1 cellular context compared by ENCODE assay signal in the genomic region with DNA sequence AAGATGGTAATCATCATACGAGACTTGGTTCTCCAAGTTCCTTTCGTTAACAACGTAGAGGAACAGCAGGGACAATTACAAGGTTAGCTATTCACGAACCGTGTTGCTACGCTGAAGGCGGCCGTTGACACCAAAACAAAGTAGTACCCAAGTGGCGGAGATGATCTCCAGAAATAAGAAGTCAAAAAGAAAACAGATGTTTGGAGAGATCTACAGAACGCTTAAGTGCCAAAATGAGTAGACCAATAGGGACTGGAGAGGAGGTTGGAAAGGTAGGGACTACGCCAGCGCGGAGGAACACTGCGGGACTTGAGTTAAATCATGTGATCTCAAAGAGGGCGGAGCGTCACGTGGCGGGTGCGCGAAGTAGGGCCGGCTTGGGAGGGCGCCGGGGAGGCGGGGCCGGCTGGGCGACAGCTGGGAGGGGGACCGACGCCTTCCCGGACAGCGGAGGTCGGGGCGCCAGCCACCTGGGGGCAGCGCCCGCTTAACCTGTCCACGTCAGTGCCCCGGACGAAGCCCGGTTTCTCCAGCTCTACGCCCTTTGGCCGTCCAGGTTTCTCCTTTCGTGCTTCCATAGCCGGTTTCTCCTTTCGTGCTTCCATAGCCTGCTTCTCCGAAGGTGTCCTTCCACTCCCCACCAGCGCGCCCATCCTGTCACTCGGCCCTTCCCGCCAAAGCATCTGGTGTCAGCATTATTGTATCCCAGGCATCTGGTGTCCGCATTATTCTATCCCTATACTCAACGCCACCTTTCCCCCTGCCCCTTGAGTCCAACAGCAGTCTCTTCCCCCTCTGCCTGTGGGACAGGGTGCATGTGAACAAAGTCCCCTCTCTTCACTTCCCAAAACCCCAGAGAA.
A peak's percentile ranks its signal among the peaks of the same experiment; 100 is the strongest.
TF ChIP-seq lines count a peak whose summit lies in the region.

No MANE protein-coding gene starts in this region.

TF ChIP-seq in HepG2, 621 proteins besides CTCF, POLR2A, EP300 and RAD21 (continued from another document):
- TF ChIP-seq SUZ12 (IDR thresholded peaks at IDR 0.05; ENCODE audit: low read depth, low read length) (no peak), ZNF598 (CRISPR knock-in tag; IDR thresholded peaks at IDR 0.05; ENCODE audit: borderline replicate concordance) (no peak), CBX1 (IDR thresholded peaks at IDR 0.05; ENCODE audit: low read depth) (peak; percentile 76), NFE2 (CRISPR knock-in tag; IDR thresholded peaks at IDR 0.05) (no peak), IRX3 (CRISPR knock-in tag; IDR thresholded peaks at IDR 0.05; ENCODE audit: borderline replicate concordance, low read depth) (no peak), HDAC6 (IDR thresholded peaks at IDR 0.05; ENCODE audit: low read depth, low read length) (no peak), JDP2 (CRISPR knock-in tag; IDR thresholded peaks at IDR 0.05; ENCODE audit: borderline replicate concordance) (no peak; the same call in 1 of the 2 replicates), XRCC5 (optimal IDR thresholded peaks at IDR 0.05; ENCODE audit: low read length) (peak; percentile 83), TEAD2 (CRISPR knock-in tag; IDR thresholded peaks at IDR 0.05) (no peak), SNAPC2 (CRISPR knock-in tag; IDR thresholded peaks at IDR 0.05) (no peak), ZNF207 (IDR thresholded peaks at IDR 0.05; ENCODE audit: borderline replicate concordance) (no peak), FOXM1 (CRISPR knock-in tag; IDR thresholded peaks at IDR 0.05) (no peak), NR3C1 (CRISPR knock-in tag; IDR thresholded peaks at IDR 0.05) (no peak), ZNF451 (CRISPR knock-in tag; IDR thresholded peaks at IDR 0.05) (no peak), ZNF530 (CRISPR knock-in tag; IDR thresholded peaks at IDR 0.05; ENCODE audit: low read depth) (no peak), ZNF367 (CRISPR knock-in tag; IDR thresholded peaks at IDR 0.05; ENCODE audit: borderline replicate concordance) (no peak), SIN3A (IDR thresholded peaks at IDR 0.05; ENCODE audit: borderline replicate concordance, low read depth, low read length) (peak; percentile 94), NR2F2 (IDR thresholded peaks at IDR 0.05; ENCODE audit: borderline replicate concordance, low read depth) (no peak), GATA4 (IDR thresholded peaks at IDR 0.05; ENCODE audit: borderline replicate concordance, low read depth) (no peak), ZBTB38 (CRISPR knock-in tag; IDR thresholded peaks at IDR 0.05) (peak; percentile 73; the same call in 1 of the 2 replicates), ZNF788 (CRISPR knock-in tag; IDR thresholded peaks at IDR 0.05; ENCODE audit: borderline replicate concordance) (peak; percentile 66; the same call in 1 of the 2 replicates), MIXL1 (CRISPR knock-in tag; IDR thresholded peaks at IDR 0.05) (peak; percentile 82; the same call in 1 of the 2 replicates), NBN (conservative IDR thresholded peaks at IDR 0.05) (no peak), NONO (IDR thresholded peaks at IDR 0.05) (no peak), NONO (CRISPR knock-in tag; conservative IDR thresholded peaks at IDR 0.05) (peak; percentile 69; the same call in 1 of the 2 replicates), HNRNPUL1 (IDR thresholded peaks at IDR 0.05; ENCODE audit: low read depth, low read length) (no peak), CCDC6 (CRISPR knock-in tag; IDR thresholded peaks at IDR 0.05) (no peak), MTA1 (CRISPR knock-in tag; IDR thresholded peaks at IDR 0.05; ENCODE audit: borderline replicate concordance) (0 out of 2 replicates have a peak, but pooled peaks have one; percentile 28), POLR2AphosphoS2 (IDR thresholded peaks at IDR 0.05; ENCODE audit: low read depth, low read length) (peak; percentile 82), ZNF205 (CRISPR knock-in tag; IDR thresholded peaks at IDR 0.05) (0 out of 2 replicates have a peak, but pooled peaks have one; percentile 63), ZNF75D (CRISPR knock-in tag; IDR thresholded peaks at IDR 0.05; ENCODE audit: borderline replicate concordance) (no peak), POLR2AphosphoS5 (IDR thresholded peaks at IDR 0.05; ENCODE audit: low read depth, low read length) (peak; percentile 84), HES4 (CRISPR knock-in tag; IDR thresholded peaks at IDR 0.05; ENCODE audit: borderline replicate concordance) (0 out of 2 replicates have a peak, but pooled peaks have one; percentile 18), SP2 (CRISPR knock-in tag; IDR thresholded peaks at IDR 0.05) (no peak), YEATS2 (CRISPR knock-in tag; IDR thresholded peaks at IDR 0.05; ENCODE audit: borderline replicate concordance) (peak; percentile 92), KMT2B (CRISPR knock-in tag; IDR thresholded peaks at IDR 0.05) (peak; percentile 50; the same call in 1 of the 2 replicates), ZNF343 (CRISPR knock-in tag; IDR thresholded peaks at IDR 0.05) (no peak)
- TF ChIP-seq, protein P1, sequence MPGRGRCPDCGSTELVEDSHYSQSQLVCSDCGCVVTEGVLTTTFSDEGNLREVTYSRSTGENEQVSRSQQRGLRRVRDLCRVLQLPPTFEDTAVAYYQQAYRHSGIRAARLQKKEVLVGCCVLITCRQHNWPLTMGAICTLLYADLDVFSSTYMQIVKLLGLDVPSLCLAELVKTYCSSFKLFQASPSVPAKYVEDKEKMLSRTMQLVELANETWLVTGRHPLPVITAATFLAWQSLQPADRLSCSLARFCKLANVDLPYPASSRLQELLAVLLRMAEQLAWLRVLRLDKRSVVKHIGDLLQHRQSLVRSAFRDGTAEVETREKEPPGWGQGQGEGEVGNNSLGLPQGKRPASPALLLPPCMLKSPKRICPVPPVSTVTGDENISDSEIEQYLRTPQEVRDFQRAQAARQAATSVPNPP (CRISPR knock-in tag; IDR thresholded peaks at IDR 0.05), result 0 out of 2 replicates have a peak, but pooled peaks have one; percentile 14
- TF ChIP-seq, protein P2, sequence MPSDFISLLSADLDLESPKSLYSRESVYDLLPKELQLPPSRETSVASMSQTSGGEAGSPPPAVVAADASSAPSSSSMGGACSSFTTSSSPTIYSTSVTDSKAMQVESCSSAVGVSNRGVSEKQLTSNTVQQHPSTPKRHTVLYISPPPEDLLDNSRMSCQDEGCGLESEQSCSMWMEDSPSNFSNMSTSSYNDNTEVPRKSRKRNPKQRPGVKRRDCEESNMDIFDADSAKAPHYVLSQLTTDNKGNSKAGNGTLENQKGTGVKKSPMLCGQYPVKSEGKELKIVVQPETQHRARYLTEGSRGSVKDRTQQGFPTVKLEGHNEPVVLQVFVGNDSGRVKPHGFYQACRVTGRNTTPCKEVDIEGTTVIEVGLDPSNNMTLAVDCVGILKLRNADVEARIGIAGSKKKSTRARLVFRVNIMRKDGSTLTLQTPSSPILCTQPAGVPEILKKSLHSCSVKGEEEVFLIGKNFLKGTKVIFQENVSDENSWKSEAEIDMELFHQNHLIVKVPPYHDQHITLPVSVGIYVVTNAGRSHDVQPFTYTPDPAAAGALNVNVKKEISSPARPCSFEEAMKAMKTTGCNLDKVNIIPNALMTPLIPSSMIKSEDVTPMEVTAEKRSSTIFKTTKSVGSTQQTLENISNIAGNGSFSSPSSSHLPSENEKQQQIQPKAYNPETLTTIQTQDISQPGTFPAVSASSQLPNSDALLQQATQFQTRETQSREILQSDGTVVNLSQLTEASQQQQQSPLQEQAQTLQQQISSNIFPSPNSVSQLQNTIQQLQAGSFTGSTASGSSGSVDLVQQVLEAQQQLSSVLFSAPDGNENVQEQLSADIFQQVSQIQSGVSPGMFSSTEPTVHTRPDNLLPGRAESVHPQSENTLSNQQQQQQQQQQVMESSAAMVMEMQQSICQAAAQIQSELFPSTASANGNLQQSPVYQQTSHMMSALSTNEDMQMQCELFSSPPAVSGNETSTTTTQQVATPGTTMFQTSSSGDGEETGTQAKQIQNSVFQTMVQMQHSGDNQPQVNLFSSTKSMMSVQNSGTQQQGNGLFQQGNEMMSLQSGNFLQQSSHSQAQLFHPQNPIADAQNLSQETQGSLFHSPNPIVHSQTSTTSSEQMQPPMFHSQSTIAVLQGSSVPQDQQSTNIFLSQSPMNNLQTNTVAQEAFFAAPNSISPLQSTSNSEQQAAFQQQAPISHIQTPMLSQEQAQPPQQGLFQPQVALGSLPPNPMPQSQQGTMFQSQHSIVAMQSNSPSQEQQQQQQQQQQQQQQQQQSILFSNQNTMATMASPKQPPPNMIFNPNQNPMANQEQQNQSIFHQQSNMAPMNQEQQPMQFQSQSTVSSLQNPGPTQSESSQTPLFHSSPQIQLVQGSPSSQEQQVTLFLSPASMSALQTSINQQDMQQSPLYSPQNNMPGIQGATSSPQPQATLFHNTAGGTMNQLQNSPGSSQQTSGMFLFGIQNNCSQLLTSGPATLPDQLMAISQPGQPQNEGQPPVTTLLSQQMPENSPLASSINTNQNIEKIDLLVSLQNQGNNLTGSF (CRISPR knock-in tag; IDR thresholded peaks at IDR 0.05), result no peak
- TF ChIP-seq, protein P3, sequence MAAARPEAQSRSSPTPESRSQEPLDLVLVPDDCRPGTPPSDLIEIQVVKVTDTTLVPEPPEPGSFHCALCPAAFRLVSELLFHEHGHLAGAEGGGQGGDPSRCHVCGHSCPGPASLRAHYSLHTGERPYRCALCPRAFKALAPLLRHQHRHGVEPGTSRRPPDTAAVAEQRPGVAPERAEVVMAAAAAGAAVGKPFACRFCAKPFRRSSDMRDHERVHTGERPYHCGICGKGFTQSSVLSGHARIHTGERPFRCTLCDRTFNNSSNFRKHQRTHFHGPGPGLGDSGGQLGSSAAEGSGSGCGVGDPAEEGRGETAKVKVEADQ (CRISPR knock-in tag; IDR thresholded peaks at IDR 0.05; ENCODE audit: borderline replicate concordance), result no peak; the same call in 1 of the 2 replicates
- TF ChIP-seq, protein P4, sequence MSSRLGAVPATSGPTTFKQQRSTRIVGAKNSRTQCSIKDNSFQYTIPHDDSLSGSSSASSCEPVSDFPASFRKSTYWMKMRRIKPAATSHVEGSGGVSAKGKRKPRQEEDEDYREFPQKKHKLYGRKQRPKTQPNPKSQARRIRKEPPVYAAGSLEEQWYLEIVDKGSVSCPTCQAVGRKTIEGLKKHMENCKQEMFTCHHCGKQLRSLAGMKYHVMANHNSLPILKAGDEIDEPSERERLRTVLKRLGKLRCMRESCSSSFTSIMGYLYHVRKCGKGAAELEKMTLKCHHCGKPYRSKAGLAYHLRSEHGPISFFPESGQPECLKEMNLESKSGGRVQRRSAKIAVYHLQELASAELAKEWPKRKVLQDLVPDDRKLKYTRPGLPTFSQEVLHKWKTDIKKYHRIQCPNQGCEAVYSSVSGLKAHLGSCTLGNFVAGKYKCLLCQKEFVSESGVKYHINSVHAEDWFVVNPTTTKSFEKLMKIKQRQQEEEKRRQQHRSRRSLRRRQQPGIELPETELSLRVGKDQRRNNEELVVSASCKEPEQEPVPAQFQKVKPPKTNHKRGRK (CRISPR knock-in tag; IDR thresholded peaks at IDR 0.05), result no peak
- TF ChIP-seq, protein P5, sequence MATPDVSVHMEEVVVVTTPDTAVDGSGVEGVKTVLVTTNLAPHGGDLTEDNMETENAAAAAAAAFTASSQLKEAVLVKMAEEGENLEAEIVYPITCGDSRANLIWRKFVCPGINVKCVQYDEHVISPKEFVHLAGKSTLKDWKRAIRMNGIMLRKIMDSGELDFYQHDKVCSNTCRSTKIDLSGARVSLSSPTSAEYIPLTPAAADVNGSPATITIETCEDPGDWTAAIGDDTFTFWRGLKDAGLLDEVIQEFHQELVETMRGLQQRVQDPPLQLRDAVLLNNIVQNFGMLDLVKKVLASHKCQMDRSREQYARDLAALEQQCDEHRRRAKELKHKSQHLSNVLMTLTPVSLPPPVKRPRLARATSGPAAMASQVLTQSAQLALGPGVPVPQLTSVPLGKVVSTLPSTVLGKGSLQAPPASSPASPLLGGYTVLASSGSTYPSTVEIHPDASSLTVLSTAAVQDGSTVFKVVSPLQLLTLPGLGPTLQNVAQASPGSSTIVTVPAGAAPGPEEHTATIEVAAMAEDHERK (CRISPR knock-in tag; IDR thresholded peaks at IDR 0.05; ENCODE audit: low read depth), result peak; percentile 77
- TF ChIP-seq, protein P6, sequence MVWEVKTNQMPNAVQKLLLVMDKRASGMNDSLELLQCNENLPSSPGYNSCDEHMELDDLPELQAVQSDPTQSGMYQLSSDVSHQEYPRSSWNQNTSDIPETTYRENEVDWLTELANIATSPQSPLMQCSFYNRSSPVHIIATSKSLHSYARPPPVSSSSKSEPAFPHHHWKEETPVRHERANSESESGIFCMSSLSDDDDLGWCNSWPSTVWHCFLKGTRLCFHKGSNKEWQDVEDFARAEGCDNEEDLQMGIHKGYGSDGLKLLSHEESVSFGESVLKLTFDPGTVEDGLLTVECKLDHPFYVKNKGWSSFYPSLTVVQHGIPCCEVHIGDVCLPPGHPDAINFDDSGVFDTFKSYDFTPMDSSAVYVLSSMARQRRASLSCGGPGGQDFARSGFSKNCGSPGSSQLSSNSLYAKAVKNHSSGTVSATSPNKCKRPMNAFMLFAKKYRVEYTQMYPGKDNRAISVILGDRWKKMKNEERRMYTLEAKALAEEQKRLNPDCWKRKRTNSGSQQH (CRISPR knock-in tag; IDR thresholded peaks at IDR 0.05; ENCODE audit: low read depth), result 0 out of 2 replicates have a peak, but pooled peaks have one; percentile 39
- TF ChIP-seq, protein P7, sequence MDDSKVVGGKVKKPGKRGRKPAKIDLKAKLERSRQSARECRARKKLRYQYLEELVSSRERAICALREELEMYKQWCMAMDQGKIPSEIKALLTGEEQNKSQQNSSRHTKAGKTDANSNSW (CRISPR knock-in tag; IDR thresholded peaks at IDR 0.05; ENCODE audit: borderline replicate concordance), result no peak
- TF ChIP-seq, protein P8, sequence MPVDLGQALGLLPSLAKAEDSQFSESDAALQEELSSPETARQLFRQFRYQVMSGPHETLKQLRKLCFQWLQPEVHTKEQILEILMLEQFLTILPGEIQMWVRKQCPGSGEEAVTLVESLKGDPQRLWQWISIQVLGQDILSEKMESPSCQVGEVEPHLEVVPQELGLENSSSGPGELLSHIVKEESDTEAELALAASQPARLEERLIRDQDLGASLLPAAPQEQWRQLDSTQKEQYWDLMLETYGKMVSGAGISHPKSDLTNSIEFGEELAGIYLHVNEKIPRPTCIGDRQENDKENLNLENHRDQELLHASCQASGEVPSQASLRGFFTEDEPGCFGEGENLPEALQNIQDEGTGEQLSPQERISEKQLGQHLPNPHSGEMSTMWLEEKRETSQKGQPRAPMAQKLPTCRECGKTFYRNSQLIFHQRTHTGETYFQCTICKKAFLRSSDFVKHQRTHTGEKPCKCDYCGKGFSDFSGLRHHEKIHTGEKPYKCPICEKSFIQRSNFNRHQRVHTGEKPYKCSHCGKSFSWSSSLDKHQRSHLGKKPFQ (CRISPR knock-in tag; IDR thresholded peaks at IDR 0.05; ENCODE audit: insufficient replicate concordance), result peak; percentile 58
